1 cellular context compared by ENCODE assay signal in genomic region chr16:57335361-57335760, GRCh38.
TF ChIP-seq lines count a peak whose summit lies in the region.

No MANE protein-coding gene starts in this region.

TF ChIP-seq in endothelial cell of umbilical vein, 7 proteins besides CTCF, POLR2A, EP300 and RAD21:
- peak; percentile 44 for TF ChIP-seq JUN (IDR thresholded peaks at IDR 0.05; ENCODE audit: borderline replicate concordance, insufficient read depth, insufficient read length, low read depth)
- no peak for TF ChIP-seq EZH2 (IDR thresholded peaks at IDR 0.05; ENCODE audit: borderline replicate concordance, low read depth, low read length, severe bottlenecking)
- no peak for TF ChIP-seq MYC (IDR thresholded peaks at IDR 0.05; ENCODE audit: low read depth, low read length)
